In the genomic region with DNA sequence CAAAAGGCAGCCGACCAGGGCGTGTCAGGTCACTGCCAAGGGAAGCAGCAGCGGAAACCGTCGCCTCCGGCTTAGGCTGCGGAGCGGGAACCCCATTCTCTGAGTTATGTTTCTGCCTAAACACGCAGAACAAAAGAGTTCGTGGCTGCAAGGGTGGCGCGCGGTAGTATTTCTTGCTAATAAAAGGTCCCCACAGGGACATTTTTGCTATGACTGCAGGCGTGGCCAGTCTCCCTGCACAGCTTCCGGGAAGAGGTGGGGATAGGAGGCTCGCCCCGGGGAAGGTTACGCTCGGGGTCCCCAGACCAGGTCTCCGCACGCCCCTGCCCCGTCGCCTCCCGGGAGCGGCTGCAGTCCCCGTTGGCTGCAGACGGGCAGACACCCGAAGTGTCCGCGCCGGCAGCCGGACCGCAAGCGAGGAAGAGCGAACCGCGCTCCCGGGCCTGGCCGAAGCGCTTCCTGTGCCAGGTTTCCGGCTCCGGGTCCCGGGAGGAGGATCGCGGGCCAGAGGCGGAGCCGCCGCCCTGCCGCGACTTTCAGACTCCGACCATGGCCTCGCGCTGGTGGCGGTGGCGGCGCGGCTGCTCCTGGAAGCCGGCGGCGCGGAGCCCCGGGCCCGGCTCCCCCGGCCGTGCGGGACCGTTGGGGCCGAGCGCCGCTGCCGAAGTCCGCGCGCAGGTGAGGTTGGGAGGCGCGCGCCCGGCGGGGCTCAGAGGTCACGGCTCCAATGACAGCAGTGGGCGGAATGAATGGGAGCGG, we compare ENCODE assay signal across 1 cellular context.
TF ChIP-seq lines count a peak whose summit lies in the region.

A gene with protein sequence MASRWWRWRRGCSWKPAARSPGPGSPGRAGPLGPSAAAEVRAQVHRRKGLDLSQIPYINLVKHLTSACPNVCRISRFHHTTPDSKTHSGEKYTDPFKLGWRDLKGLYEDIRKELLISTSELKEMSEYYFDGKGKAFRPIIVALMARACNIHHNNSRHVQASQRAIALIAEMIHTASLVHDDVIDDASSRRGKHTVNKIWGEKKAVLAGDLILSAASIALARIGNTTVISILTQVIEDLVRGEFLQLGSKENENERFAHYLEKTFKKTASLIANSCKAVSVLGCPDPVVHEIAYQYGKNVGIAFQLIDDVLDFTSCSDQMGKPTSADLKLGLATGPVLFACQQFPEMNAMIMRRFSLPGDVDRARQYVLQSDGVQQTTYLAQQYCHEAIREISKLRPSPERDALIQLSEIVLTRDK (plus strand): TSS at position 539 of the 759 bp plus-strand sequence. CDS start 11 bp downstream, at position 550.

TF ChIP-seq in HepG2, 621 proteins besides CTCF, POLR2A, EP300 and RAD21 (continued from another document and continues in another):
- TF ChIP-seq, protein P1, sequence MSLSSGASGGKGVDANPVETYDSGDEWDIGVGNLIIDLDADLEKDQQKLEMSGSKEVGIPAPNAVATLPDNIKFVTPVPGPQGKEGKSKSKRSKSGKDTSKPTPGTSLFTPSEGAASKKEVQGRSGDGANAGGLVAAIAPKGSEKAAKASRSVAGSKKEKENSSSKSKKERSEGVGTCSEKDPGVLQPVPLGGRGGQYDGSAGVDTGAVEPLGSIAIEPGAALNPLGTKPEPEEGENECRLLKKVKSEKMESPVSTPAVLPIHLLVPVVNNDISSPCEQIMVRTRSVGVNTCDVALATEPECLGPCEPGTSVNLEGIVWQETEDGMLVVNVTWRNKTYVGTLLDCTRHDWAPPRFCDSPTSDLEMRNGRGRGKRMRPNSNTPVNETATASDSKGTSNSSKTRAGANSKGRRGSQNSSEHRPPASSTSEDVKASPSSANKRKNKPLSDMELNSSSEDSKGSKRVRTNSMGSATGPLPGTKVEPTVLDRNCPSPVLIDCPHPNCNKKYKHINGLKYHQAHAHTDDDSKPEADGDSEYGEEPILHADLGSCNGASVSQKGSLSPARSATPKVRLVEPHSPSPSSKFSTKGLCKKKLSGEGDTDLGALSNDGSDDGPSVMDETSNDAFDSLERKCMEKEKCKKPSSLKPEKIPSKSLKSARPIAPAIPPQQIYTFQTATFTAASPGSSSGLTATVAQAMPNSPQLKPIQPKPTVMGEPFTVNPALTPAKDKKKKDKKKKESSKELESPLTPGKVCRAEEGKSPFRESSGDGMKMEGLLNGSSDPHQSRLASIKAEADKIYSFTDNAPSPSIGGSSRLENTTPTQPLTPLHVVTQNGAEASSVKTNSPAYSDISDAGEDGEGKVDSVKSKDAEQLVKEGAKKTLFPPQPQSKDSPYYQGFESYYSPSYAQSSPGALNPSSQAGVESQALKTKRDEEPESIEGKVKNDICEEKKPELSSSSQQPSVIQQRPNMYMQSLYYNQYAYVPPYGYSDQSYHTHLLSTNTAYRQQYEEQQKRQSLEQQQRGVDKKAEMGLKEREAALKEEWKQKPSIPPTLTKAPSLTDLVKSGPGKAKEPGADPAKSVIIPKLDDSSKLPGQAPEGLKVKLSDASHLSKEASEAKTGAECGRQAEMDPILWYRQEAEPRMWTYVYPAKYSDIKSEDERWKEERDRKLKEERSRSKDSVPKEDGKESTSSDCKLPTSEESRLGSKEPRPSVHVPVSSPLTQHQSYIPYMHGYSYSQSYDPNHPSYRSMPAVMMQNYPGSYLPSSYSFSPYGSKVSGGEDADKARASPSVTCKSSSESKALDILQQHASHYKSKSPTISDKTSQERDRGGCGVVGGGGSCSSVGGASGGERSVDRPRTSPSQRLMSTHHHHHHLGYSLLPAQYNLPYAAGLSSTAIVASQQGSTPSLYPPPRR (CRISPR knock-in tag; IDR thresholded peaks at IDR 0.05; ENCODE audit: borderline replicate concordance) = no peak
- TF ChIP-seq SIN3B (IDR thresholded peaks at IDR 0.05; ENCODE audit: low read length) (0 out of 2 replicates have a peak, but pooled peaks have one; percentile 28), ZNF678 (CRISPR knock-in tag; IDR thresholded peaks at IDR 0.05) (no peak), RCOR2 (CRISPR knock-in tag; IDR thresholded peaks at IDR 0.05) (no peak), ZNF556 (CRISPR knock-in tag; IDR thresholded peaks at IDR 0.05; ENCODE audit: borderline replicate concordance) (no peak), ZNF569 (CRISPR knock-in tag; IDR thresholded peaks at IDR 0.05; ENCODE audit: borderline replicate concordance) (no peak), POLR2G (IDR thresholded peaks at IDR 0.05; ENCODE audit: low read depth, low read length) (peak; percentile 89), HCFC1 (IDR thresholded peaks at IDR 0.05; ENCODE audit: low read depth, low read length) (peak; percentile 18; the same call in 1 of the 2 replicates), ZNF562 (CRISPR knock-in tag; IDR thresholded peaks at IDR 0.05; ENCODE audit: borderline replicate concordance) (no peak), ZNF326 (CRISPR knock-in tag; IDR thresholded peaks at IDR 0.05; ENCODE audit: borderline replicate concordance) (no peak), THAP11 (CRISPR knock-in tag; IDR thresholded peaks at IDR 0.05) (peak; percentile 88), ZNF33B (CRISPR knock-in tag; IDR thresholded peaks at IDR 0.05) (no peak), SRSF9 (IDR thresholded peaks at IDR 0.05; ENCODE audit: borderline replicate concordance, insufficient read depth, low read depth, low read length, poor library complexity, severe bottlenecking) (no peak), TSC22D2 (CRISPR knock-in tag; IDR thresholded peaks at IDR 0.05; ENCODE audit: borderline replicate concordance) (no peak), HNRNPL (IDR thresholded peaks at IDR 0.05; ENCODE audit: low read depth, low read length) (0 out of 2 replicates have a peak, but pooled peaks have one; percentile 14), FOSL2 (CRISPR knock-in tag; IDR thresholded peaks at IDR 0.05) (no peak), ZFP90 (CRISPR knock-in tag; IDR thresholded peaks at IDR 0.05; ENCODE audit: borderline replicate concordance) (no peak), KLF6 (CRISPR knock-in tag; IDR thresholded peaks at IDR 0.05) (no peak; the same call in none of the 2 replicates), ZNF367 (CRISPR knock-in tag; IDR thresholded peaks at IDR 0.05; ENCODE audit: borderline replicate concordance) (no peak), EHMT2 (IDR thresholded peaks at IDR 0.05; ENCODE audit: borderline replicate concordance, low read depth, low read length) (no peak; the same call in 1 of the 2 replicates), SMC3 (IDR thresholded peaks at IDR 0.05; ENCODE audit: low read length) (no peak), ZNF749 (CRISPR knock-in tag; IDR thresholded peaks at IDR 0.05; ENCODE audit: borderline replicate concordance) (no peak), U2AF2 (IDR thresholded peaks at IDR 0.05; ENCODE audit: low read depth, low read length) (no peak), TCF12 (IDR thresholded peaks at IDR 0.05) (no peak), TCF12 (CRISPR knock-in tag; IDR thresholded peaks at IDR 0.05) (no peak), ZNF747 (CRISPR knock-in tag; IDR thresholded peaks at IDR 0.05; ENCODE audit: borderline replicate concordance) (no peak), TEAD2 (CRISPR knock-in tag; IDR thresholded peaks at IDR 0.05) (no peak), ZNF468 (CRISPR knock-in tag; IDR thresholded peaks at IDR 0.05) (no peak)
- TF ChIP-seq, protein P2, sequence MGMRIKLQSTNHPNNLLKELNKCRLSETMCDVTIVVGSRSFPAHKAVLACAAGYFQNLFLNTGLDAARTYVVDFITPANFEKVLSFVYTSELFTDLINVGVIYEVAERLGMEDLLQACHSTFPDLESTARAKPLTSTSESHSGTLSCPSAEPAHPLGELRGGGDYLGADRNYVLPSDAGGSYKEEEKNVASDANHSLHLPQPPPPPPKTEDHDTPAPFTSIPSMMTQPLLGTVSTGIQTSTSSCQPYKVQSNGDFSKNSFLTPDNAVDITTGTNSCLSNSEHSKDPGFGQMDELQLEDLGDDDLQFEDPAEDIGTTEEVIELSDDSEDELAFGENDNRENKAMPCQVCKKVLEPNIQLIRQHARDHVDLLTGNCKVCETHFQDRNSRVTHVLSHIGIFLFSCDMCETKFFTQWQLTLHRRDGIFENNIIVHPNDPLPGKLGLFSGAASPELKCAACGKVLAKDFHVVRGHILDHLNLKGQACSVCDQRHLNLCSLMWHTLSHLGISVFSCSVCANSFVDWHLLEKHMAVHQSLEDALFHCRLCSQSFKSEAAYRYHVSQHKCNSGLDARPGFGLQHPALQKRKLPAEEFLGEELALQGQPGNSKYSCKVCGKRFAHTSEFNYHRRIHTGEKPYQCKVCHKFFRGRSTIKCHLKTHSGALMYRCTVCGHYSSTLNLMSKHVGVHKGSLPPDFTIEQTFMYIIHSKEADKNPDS (CRISPR knock-in tag; IDR thresholded peaks at IDR 0.05) = no peak
- TF ChIP-seq, protein P3, sequence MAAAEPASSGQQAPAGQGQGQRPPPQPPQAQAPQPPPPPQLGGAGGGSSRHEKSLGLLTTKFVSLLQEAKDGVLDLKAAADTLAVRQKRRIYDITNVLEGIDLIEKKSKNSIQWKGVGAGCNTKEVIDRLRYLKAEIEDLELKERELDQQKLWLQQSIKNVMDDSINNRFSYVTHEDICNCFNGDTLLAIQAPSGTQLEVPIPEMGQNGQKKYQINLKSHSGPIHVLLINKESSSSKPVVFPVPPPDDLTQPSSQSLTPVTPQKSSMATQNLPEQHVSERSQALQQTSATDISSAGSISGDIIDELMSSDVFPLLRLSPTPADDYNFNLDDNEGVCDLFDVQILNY (CRISPR knock-in tag; conservative IDR thresholded peaks at IDR 0.05) = no peak; the same call in 1 of the 2 replicates
- TF ChIP-seq, protein P4, sequence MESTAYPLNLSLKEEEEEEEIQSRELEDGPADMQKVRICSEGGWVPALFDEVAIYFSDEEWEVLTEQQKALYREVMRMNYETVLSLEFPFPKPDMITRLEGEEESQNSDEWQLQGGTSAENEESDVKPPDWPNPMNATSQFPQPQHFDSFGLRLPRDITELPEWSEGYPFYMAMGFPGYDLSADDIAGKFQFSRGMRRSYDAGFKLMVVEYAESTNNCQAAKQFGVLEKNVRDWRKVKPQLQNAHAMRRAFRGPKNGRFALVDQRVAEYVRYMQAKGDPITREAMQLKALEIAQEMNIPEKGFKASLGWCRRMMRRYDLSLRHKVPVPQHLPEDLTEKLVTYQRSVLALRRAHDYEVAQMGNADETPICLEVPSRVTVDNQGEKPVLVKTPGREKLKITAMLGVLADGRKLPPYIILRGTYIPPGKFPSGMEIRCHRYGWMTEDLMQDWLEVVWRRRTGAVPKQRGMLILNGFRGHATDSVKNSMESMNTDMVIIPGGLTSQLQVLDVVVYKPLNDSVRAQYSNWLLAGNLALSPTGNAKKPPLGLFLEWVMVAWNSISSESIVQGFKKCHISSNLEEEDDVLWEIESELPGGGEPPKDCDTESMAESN (CRISPR knock-in tag; conservative IDR thresholded peaks at IDR 0.05) = peak; percentile 52
- TF ChIP-seq, protein P5, sequence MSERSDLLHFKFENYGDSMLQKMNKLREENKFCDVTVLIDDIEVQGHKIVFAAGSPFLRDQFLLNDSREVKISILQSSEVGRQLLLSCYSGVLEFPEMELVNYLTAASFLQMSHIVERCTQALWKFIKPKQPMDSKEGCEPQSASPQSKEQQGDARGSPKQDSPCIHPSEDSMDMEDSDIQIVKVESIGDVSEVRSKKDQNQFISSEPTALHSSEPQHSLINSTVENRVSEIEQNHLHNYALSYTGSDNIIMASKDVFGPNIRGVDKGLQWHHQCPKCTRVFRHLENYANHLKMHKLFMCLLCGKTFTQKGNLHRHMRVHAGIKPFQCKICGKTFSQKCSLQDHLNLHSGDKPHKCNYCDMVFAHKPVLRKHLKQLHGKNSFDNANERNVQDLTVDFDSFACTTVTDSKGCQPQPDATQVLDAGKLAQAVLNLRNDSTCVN (CRISPR knock-in tag; IDR thresholded peaks at IDR 0.05; ENCODE audit: borderline replicate concordance) = 0 out of 2 replicates have a peak, but pooled peaks have one; percentile 28
- TF ChIP-seq, protein P6, sequence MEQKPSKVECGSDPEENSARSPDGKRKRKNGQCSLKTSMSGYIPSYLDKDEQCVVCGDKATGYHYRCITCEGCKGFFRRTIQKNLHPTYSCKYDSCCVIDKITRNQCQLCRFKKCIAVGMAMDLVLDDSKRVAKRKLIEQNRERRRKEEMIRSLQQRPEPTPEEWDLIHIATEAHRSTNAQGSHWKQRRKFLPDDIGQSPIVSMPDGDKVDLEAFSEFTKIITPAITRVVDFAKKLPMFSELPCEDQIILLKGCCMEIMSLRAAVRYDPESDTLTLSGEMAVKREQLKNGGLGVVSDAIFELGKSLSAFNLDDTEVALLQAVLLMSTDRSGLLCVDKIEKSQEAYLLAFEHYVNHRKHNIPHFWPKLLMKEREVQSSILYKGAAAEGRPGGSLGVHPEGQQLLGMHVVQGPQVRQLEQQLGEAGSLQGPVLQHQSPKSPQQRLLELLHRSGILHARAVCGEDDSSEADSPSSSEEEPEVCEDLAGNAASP (CRISPR knock-in tag; IDR thresholded peaks at IDR 0.05; ENCODE audit: borderline replicate concordance) = peak; percentile 72
- TF ChIP-seq, protein P7, sequence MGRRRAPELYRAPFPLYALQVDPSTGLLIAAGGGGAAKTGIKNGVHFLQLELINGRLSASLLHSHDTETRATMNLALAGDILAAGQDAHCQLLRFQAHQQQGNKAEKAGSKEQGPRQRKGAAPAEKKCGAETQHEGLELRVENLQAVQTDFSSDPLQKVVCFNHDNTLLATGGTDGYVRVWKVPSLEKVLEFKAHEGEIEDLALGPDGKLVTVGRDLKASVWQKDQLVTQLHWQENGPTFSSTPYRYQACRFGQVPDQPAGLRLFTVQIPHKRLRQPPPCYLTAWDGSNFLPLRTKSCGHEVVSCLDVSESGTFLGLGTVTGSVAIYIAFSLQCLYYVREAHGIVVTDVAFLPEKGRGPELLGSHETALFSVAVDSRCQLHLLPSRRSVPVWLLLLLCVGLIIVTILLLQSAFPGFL (CRISPR knock-in tag; IDR thresholded peaks at IDR 0.05) = no peak
- TF ChIP-seq, protein P8, sequence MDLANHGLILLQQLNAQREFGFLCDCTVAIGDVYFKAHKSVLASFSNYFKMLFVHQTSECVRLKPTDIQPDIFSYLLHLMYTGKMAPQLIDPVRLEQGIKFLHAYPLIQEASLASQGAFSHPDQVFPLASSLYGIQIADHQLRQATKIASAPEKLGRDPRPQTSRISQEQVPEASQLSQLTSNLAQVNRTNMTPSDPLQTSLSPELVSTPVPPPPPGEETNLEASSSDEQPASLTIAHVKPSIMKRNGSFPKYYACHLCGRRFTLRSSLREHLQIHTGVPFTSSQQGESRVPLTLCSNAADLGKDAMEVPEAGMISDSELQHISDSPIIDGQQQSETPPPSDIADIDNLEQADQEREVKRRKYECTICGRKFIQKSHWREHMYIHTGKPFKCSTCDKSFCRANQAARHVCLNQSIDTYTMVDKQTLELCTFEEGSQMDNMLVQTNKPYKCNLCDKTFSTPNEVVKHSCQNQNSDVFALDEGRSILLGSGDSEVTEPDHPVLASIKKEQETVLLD (CRISPR knock-in tag; IDR thresholded peaks at IDR 0.05; ENCODE audit: low read depth) = 0 out of 2 replicates have a peak, but pooled peaks have one; percentile 63
- TF ChIP-seq, protein P9, sequence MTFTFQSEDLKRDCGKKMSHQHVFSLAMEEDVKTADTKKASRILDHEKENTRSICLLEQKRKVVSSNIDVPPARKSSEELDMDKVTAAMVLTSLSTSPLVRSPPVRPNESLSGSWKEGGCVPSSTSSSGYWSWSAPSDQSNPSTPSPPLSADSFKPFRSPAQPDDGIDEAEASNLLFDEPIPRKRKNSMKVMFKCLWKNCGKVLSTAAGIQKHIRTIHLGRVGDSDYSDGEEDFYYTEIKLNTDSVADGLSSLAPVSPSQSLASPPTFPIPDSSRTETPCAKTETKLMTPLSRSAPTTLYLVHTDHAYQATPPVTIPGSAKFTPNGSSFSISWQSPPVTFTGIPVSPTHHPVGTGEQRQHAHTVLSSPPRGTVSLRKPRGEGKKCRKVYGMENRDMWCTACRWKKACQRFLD (CRISPR knock-in tag; IDR thresholded peaks at IDR 0.05; ENCODE audit: borderline replicate concordance) = no peak
